ENCODE assay signal across 23 cellular contexts in genomic region chr12:29731556-29731955, GRCh38. TPM values are rescaled to one million over a fixed set of nuclear protein-coding genes. Genes with fewer than 3 reads are reported as not detected.
"Had no signal": no experiment of that assay in that cellular context is flagged by ENCODE, and none has a peak within 500 bp of the region (broad histone marks: within the 10 kb centered on the region; RNA-seq: fewer than 3 reads in every experiment).

No MANE protein-coding gene starts in this region.

- H3K4me1 ChIP-seq: right lobe of liver had no signal

- H3K27me3 Mint-ChIP-seq: activated CD4-positive, alpha-beta memory T cell treated with anti-CD3 and anti-CD28 coated beads, Interleukin-2, amount 10 ng/mL, durations not matched to agents 7 days and 5 days; activated CD4-positive, alpha-beta T cell treated with anti-CD3 and anti-CD28 coated beads, Interleukin-2, amount 10 ng/mL, durations not matched to agents 24 days and 14 days had no signal

- DNase-seq: activated CD4-positive, alpha-beta memory T cell treated with anti-CD3 and anti-CD28 coated beads, Interleukin-2, amount 10 ng/mL, durations not matched to agents 7 days and 5 days; activated CD4-positive, alpha-beta T cell treated with anti-CD3 and anti-CD28 coated beads, Interleukin-2, amount 10 ng/mL, durations not matched to agents 24 days and 14 days; activated CD4-positive, CD25-positive, alpha-beta regulatory T cell treated with anti-CD3 and anti-CD28 coated beads, Interleukin-2, amount 50 U/mL, for 72 hours; activated gamma-delta T cell treated with Interleukin-2 at 50 U/mL for 16 hours; activated naive CD4-positive, alpha-beta T cell treated with anti-CD3 and anti-CD28 coated beads, Interleukin-2, amount 50 U/mL, for 16 hours; activated T-cell treated with anti-CD3 and anti-CD28 coated beads, Interleukin-2, amount 50 U/mL, for 4 hours; amygdala; caudate nucleus; endodermal cell; glutamatergic neuron; naive thymus-derived CD8-positive, alpha-beta T cell; posterior cingulate gyrus; right lobe of liver; stimulated activated CD4-positive, alpha-beta T cell treated with anti-CD3 and anti-CD28 coated beads, Interleukin-4, amount 100 ng/mL, for 24 hours; stimulated activated naive CD8-positive, alpha-beta T cell treated with anti-CD3 and anti-CD28 coated beads, Interleukin-15, amount 100 ng/mL, for 72 hours; T-helper 9 cell; thyroid gland had no signal

- H3K27ac ChIP-seq: right lobe of liver, skin epidermis, thyroid gland had no signal

- H3K27me3 ChIP-seq: esophagus muscularis mucosa, right lobe of liver, thyroid gland had no signal

- H3K4me1 Mint-ChIP-seq: activated CD4-positive, alpha-beta T cell treated with anti-CD3 and anti-CD28 coated beads, Interleukin-2, amount 10 ng/mL, durations not matched to agents 24 days and 14 days; activated T-helper 17 cell treated with anti-CD3 and anti-CD28 coated beads, Interleukin-2, amount 50 U/mL, for 72 hours; naive thymus-derived CD8-positive, alpha-beta T cell; stimulated activated effector memory CD8-positive, alpha-beta T cell treated with anti-CD3 and anti-CD28 coated beads, Interleukin-12 subunit alpha, Interleukin-12 subunit beta, amount 100 ng/mL, for 72 hours; stimulated activated naive CD8-positive, alpha-beta T cell treated with anti-CD3 and anti-CD28 coated beads, Interleukin-15, amount 100 ng/mL, for 72 hours had no signal

- H3K9me3 Mint-ChIP-seq: activated CD4-positive, alpha-beta memory T cell treated with anti-CD3 and anti-CD28 coated beads, Interleukin-2, amount 10 ng/mL, durations not matched to agents 7 days and 5 days; activated CD4-positive, alpha-beta T cell treated with anti-CD3 and anti-CD28 coated beads, Interleukin-2, amount 10 ng/mL, durations not matched to agents 24 days and 14 days; activated T-cell treated with anti-CD3 and anti-CD28 coated beads, Interleukin-2, amount 50 U/mL, for 4 hours; mesothelial cell of epicardium; stimulated activated naive CD8-positive, alpha-beta T cell treated with anti-CD3 and anti-CD28 coated beads, Interleukin-15, amount 100 ng/mL, for 72 hours; T-helper 1 cell treated with Interleukin-12 subunit alpha and Interleukin-12 subunit beta and Interleukin-4 antibody, amounts not matched to agents 30 μg/mL and 1 μg/mL, for 36 hours had no signal

- H3K4me3 ChIP-seq: esophagus muscularis mucosa, right lobe of liver, skin epidermis, thyroid gland had no signal

- H3K36me3 ChIP-seq: right lobe of liver, thyroid gland had no signal

- H3K4me3 Mint-ChIP-seq: activated CD4-positive, alpha-beta memory T cell treated with anti-CD3 and anti-CD28 coated beads, Interleukin-2, amount 10 ng/mL, durations not matched to agents 7 days and 5 days; activated CD4-positive, alpha-beta T cell treated with anti-CD3 and anti-CD28 coated beads, Interleukin-2, amount 10 ng/mL, durations not matched to agents 24 days and 14 days; activated T-cell treated with anti-CD3 and anti-CD28 coated beads, Interleukin-2, amount 50 U/mL, for 4 hours; activated T-helper 17 cell treated with anti-CD3 and anti-CD28 coated beads, Interleukin-2, amount 50 U/mL, for 72 hours; endodermal cell; mesothelial cell of epicardium; naive thymus-derived CD8-positive, alpha-beta T cell; stimulated activated effector memory CD8-positive, alpha-beta T cell treated with anti-CD3 and anti-CD28 coated beads, Interleukin-12 subunit alpha, Interleukin-12 subunit beta, amount 100 ng/mL, for 72 hours; stimulated activated naive CD8-positive, alpha-beta T cell treated with anti-CD3 and anti-CD28 coated beads, Interleukin-15, amount 100 ng/mL, for 72 hours; T-helper 1 cell treated with Interleukin-12 subunit alpha and Interleukin-12 subunit beta and Interleukin-4 antibody, amounts not matched to agents 30 μg/mL and 1 μg/mL, for 36 hours had no signal

- H3K9me3 ChIP-seq: esophagus muscularis mucosa, right lobe of liver, thyroid gland had no signal

- ATAC-seq: activated T-cell treated with anti-CD3 and anti-CD28 coated beads, Interleukin-2, amount 50 U/mL, for 4 hours; naive thymus-derived CD8-positive, alpha-beta T cell; right lobe of liver; stimulated activated effector memory CD8-positive, alpha-beta T cell treated with anti-CD3 and anti-CD28 coated beads, Interleukin-12 subunit alpha, Interleukin-12 subunit beta, amount 100 ng/mL, for 72 hours; stimulated activated naive CD8-positive, alpha-beta T cell treated with anti-CD3 and anti-CD28 coated beads, Interleukin-15, amount 100 ng/mL, for 72 hours had no signal

- H3K36me3 Mint-ChIP-seq: mesothelial cell of epicardium; naive thymus-derived CD8-positive, alpha-beta T cell; stimulated activated effector memory CD8-positive, alpha-beta T cell treated with anti-CD3 and anti-CD28 coated beads, Interleukin-12 subunit alpha, Interleukin-12 subunit beta, amount 100 ng/mL, for 72 hours had no signal

- H3K27ac Mint-ChIP-seq: activated CD4-positive, alpha-beta memory T cell treated with anti-CD3 and anti-CD28 coated beads, Interleukin-2, amount 10 ng/mL, durations not matched to agents 7 days and 5 days; activated CD4-positive, alpha-beta T cell treated with anti-CD3 and anti-CD28 coated beads, Interleukin-2, amount 10 ng/mL, durations not matched to agents 24 days and 14 days; activated T-helper 17 cell treated with anti-CD3 and anti-CD28 coated beads, Interleukin-2, amount 50 U/mL, for 72 hours; endodermal cell; naive thymus-derived CD8-positive, alpha-beta T cell; stimulated activated effector memory CD8-positive, alpha-beta T cell treated with anti-CD3 and anti-CD28 coated beads, Interleukin-12 subunit alpha, Interleukin-12 subunit beta, amount 100 ng/mL, for 72 hours; stimulated activated naive CD8-positive, alpha-beta T cell treated with anti-CD3 and anti-CD28 coated beads, Interleukin-15, amount 100 ng/mL, for 72 hours; T-helper 1 cell treated with Interleukin-12 subunit alpha and Interleukin-12 subunit beta and Interleukin-4 antibody, amounts not matched to agents 30 μg/mL and 1 μg/mL, for 36 hours had no signal

RNA-seq across cellular contexts. Expression of gene TMTC1, which starts 52.2 kb away (rescaled TPM):
- total RNA-seq: activated T-helper 17 cell treated with anti-CD3 and anti-CD28 coated beads, Interleukin-2, amount 50 U/mL, for 72 hours; naive thymus-derived CD8-positive, alpha-beta T cell had no signal
